ENCODE assay signal across 17 cellular contexts in genomic region chr1:93597697-93598096, GRCh38.
A peak's percentile ranks its signal among the peaks of the same experiment; 100 is the strongest.
DNase-seq lines count a peak whose midpoint lies in the region; ATAC-seq and TF ChIP-seq lines count a peak whose summit lies in the region.
"Had no signal": no experiment of that assay in that cellular context is flagged by ENCODE, and none has a peak within 500 bp of the region (broad histone marks: within the 10 kb centered on the region; RNA-seq: fewer than 3 reads in every experiment).

No MANE protein-coding gene starts in this region.

- no peak for TF ChIP-seq CTCF in IMR-90 (conservative IDR thresholded peaks at IDR 0.05; ENCODE audit: low read depth, low read length)
- no peak for TF ChIP-seq CTCF in WTC11 (IDR thresholded peaks at IDR 0.05)
- no peak for TF ChIP-seq CTCF in osteoblast (IDR thresholded peaks at IDR 0.05; ENCODE audit: extremely low read depth, low read depth, low read length)

- no peaks in the 10 kb centered on the region for H3K36me3 ChIP-seq in IMR-90 (ENCODE audit: control insufficient read depth, insufficient read depth, low read length)
- peaks cover 0 to 3% (median 0%) of the 10 kb centered on the region in 3 donors for H3K36me3 ChIP-seq in skeletal muscle tissue (ENCODE audit: control insufficient read depth in 3 of 3, insufficient read depth in 3 of 3, low read length in 3 of 3)
- H3K36me3 ChIP-seq in osteoblast (ENCODE audit: insufficient read depth, low read length) = peaks cover 3% of the 10 kb centered on the region
- H3K36me3 ChIP-seq: ovary, Peyer's patch, tibial nerve had no signal

- H3K9me1 ChIP-seq in IMR-90 (ENCODE audit: insufficient read depth, low read length) = peaks cover 55% of the 10 kb centered on the region

- WGBS in IMR-90 (ENCODE audit: extremely low coverage in 2 of 2, insufficient read length in 1 of 2), 2 experiments = 30% methylated on average over 2 of the region's 6 CpGs; no CpG with 5 or more reads in 1 of the 2 experiments

- no peaks in the 10 kb centered on the region for H3K27me3 Mint-ChIP-seq in WTC11 (ENCODE audit: low read depth)
- H3K27me3 Mint-ChIP-seq: activated T-cell treated with anti-CD3 and anti-CD28 coated beads, Interleukin-2, amount 50 U/mL, for 24 hours had no signal

- H2BK120ac ChIP-seq in IMR-90 (ENCODE audit: low read depth, low read length) = no peak overlapping the region

- no peak overlapping the region for H4K8ac ChIP-seq in IMR-90 (ENCODE audit: low read depth in 2 of 2, low read length in 2 of 2)

- CTCF ChIA-PET in IMR-90 (lab: Yijun Ruan, JAX) = no interaction called here
- CTCF ChIA-PET in WTC11 (lab: Charles Lee) = interaction anchor here (0.6 to 1.8 kb wide), 2 partner anchors 16 to 447 kb away, joined by 4 to 5 read pairs; no protein-coding TSS in a partner anchor

- H2AK5ac ChIP-seq in IMR-90 (ENCODE audit: low read depth, low read length) = no peak overlapping the region

- H2AFZ ChIP-seq in IMR-90 (replicated peaks; ENCODE audit: low read length, poor library complexity) (no peak overlapping the region), osteoblast (ENCODE audit: low read length) (no peak overlapping the region)

- H3K27ac ChIP-seq in IMR-90 (ENCODE audit: insufficient read depth, low read length) (no peak overlapping the region), skeletal muscle tissue (ENCODE audit: low read depth, low read length) (peak overlapping the region; percentile 68), osteoblast (ENCODE audit: low read depth, low read length) (no peak overlapping the region)
- H3K27ac ChIP-seq: C4-2B, ovary, Peyer's patch had no signal

- H3K9me3 Mint-ChIP-seq in WTC11 = no peaks in the 10 kb centered on the region
- H3K9me3 Mint-ChIP-seq: activated T-cell treated with anti-CD3 and anti-CD28 coated beads, Interleukin-2, amount 50 U/mL, for 24 hours had no signal

- intact Hi-C loops in IMR-90 (cut with micrococcal nuclease) (no loop called here), left cardiac atrium (cut with DNase I) (no loop called here)

- H3K56ac ChIP-seq in IMR-90 (ENCODE audit: extremely low read depth, insufficient read depth, low read length) = no peak overlapping the region

- H2BK5ac ChIP-seq in IMR-90 (ENCODE audit: low read depth, low read length, poor library complexity, severe bottlenecking) = no peak overlapping the region

- POLR2A ChIA-PET in IMR-90 (lab: Charles Lee; ENCODE audit: unreplicated experiment) = no interaction called here
- POLR2A ChIA-PET in WTC11 (lab: Charles Lee) = no interaction called here

- H3K4me1 Mint-ChIP-seq in WTC11 = peaks cover 53% of the 10 kb centered on the region

- no peaks in the 10 kb centered on the region for H3K9me3 ChIP-seq in IMR-90 (ENCODE audit: control insufficient read depth, insufficient read depth, low read length)
- H3K9me3 ChIP-seq in skeletal muscle tissue (ENCODE audit: control insufficient read depth in 3 of 3, low read length in 3 of 3) = no peaks in the 10 kb centered on the region
- H3K9me3 ChIP-seq in osteoblast (ENCODE audit: low read depth, low read length) = no peaks in the 10 kb centered on the region
- H3K9me3 ChIP-seq: ovary, Peyer's patch, tibial nerve had no signal

- in situ Hi-C loops in IMR-90 (cut with MboI; ENCODE audit: low sequenced_read_pairs) = no loop called here

- H2AK9ac ChIP-seq in IMR-90 (replicated peaks; ENCODE audit: low read depth, low read length, poor library complexity) = no peak overlapping the region

- H3K4ac ChIP-seq in IMR-90 (ENCODE audit: low read depth, low read length) = no peak overlapping the region

- peak overlapping the region; percentile 58 for H3K27ac Mint-ChIP-seq in WTC11
- H3K27ac Mint-ChIP-seq: activated T-cell treated with anti-CD3 and anti-CD28 coated beads, Interleukin-2, amount 50 U/mL, for 24 hours had no signal

- TF ChIP-seq POLR2A in IMR-90 (IDR thresholded peaks at IDR 0.05; ENCODE audit: low read depth, low read length) = no peak

- H4K20me1 ChIP-seq in IMR-90 (ENCODE audit: insufficient read depth, low read length) (peaks cover 96% of the 10 kb centered on the region), osteoblast (ENCODE audit: insufficient read depth, low read length) (peaks cover 63% of the 10 kb centered on the region)

- H3K4me1 ChIP-seq in IMR-90 (ENCODE audit: control insufficient read depth, insufficient read depth, low read length) (peaks cover 25% of the 10 kb centered on the region), skeletal muscle tissue (ENCODE audit: control insufficient read depth in 3 of 3, insufficient read depth in 3 of 3, low read length in 3 of 3) (peaks cover 81 to 91% (median 86%) of the 10 kb centered on the region in 3 donors), osteoblast (ENCODE audit: insufficient read depth, low read length) (peaks cover 26% of the 10 kb centered on the region)

- H3K9ac ChIP-seq in IMR-90 (ENCODE audit: low read depth, low read length) (no peak overlapping the region), skeletal muscle tissue (ENCODE audit: low read depth in 1 of 3, low read length in 3 of 3) (peak overlapping the region in 1 of 3 donors; percentile 70)

- dilution Hi-C loops in IMR-90 (cut with HindIII; ENCODE audit: low sequenced_read_pairs, unreplicated experiment) = no loop called here

- H3K27me3 ChIP-seq in IMR-90 (ENCODE audit: control insufficient read depth, insufficient read depth, low read length) (no peaks in the 10 kb centered on the region), skeletal muscle tissue (ENCODE audit: control insufficient read depth in 3 of 3, insufficient read depth in 3 of 3, low read length in 3 of 3) (no peaks in the 10 kb centered on the region), osteoblast (ENCODE audit: insufficient read depth, low read length) (no peaks in the 10 kb centered on the region)
- H3K27me3 ChIP-seq: ovary, Peyer's patch, tibial nerve had no signal

- no peak overlapping the region for H4K91ac ChIP-seq in IMR-90 (ENCODE audit: insufficient read depth, low read depth, low read length)

- DNase-seq in IMR-90 (no peak), WTC11 (ENCODE audit: low spot score) (no peak), left cardiac atrium (no peak), osteoblast (ENCODE audit: insufficient read length, low spot score, missing footprints) (no peak), SW480 (ENCODE audit: low spot score) (no peak), occipital lobe (lab: John Stamatoyannopoulos, UW) (no peak)
- DNase-seq: activated CD4-positive, alpha-beta T cell treated with anti-CD3 and anti-CD28 coated beads for 48 hours; activated T-cell treated with anti-CD3 and anti-CD28 coated beads, Interleukin-2, amount 50 U/mL, for 24 hours; DND-41; mesendoderm; MV-4-11; NCI-H510A; ovary had no signal

- no peak for TF ChIP-seq RAD21 in IMR-90 (IDR thresholded peaks at IDR 0.05; ENCODE audit: low read length)

- no peak overlapping the region for H3K18ac ChIP-seq in IMR-90 (ENCODE audit: low read depth, low read length)

- no peak overlapping the region for H2BK20ac ChIP-seq in IMR-90 (ENCODE audit: low read depth, low read length)

- H3K79me1 ChIP-seq in IMR-90 (ENCODE audit: low read depth in 1 of 2, low read length in 2 of 2) = peaks cover 48 to 100% of the 10 kb centered on the region in 2 experiments

- no peak overlapping the region for H3K23ac ChIP-seq in IMR-90 (ENCODE audit: low read depth, low read length)

- peaks cover 100% of the 10 kb centered on the region for H3K79me2 ChIP-seq in osteoblast (ENCODE audit: insufficient read depth, low read length)

- no peak overlapping the region for H3K14ac ChIP-seq in IMR-90 (replicated peaks; ENCODE audit: low read depth, low read length)

- H4K5ac ChIP-seq in IMR-90 (ENCODE audit: low read depth, low read length) = no peak overlapping the region

- BruUV-seq in IMR-90 (replicated peaks; lab: Mats Ljungman, UMichigan) = no TSS peak

- ATAC-seq in IMR-90 (ENCODE audit: low read depth) (no peak), WTC11 (no peak), left cardiac atrium (peak; percentile 23 to 58)

- H2BK15ac ChIP-seq in IMR-90 (ENCODE audit: low read depth, low read length) = no peak overlapping the region

- H3K4me3 ChIP-seq in IMR-90 (ENCODE audit: insufficient read depth, low read depth, low read length) (no peak overlapping the region), skeletal muscle tissue (ENCODE audit: low read length in 3 of 3) (peak overlapping the region in 1 of 3 donors; percentile 22), osteoblast (ENCODE audit: insufficient read depth, low read length) (no peak overlapping the region)
- H3K4me3 ChIP-seq: ovary, Peyer's patch, tibial nerve had no signal

- H3K36me3 Mint-ChIP-seq in WTC11 = no peaks in the 10 kb centered on the region

- no peak overlapping the region for H3K4me2 ChIP-seq in IMR-90 (ENCODE audit: low read depth, low read length)
- H3K4me2 ChIP-seq in osteoblast (ENCODE audit: insufficient read depth, low read length) = no peak overlapping the region

- H3K4me3 Mint-ChIP-seq in WTC11 = no peak overlapping the region
- H3K4me3 Mint-ChIP-seq: activated T-cell treated with anti-CD3 and anti-CD28 coated beads, Interleukin-2, amount 50 U/mL, for 24 hours had no signal

TF ChIP-seq in IMR-90, 13 proteins besides CTCF, POLR2A, EP300 and RAD21:
- TF ChIP-seq MXI1 (IDR thresholded peaks at IDR 0.05; ENCODE audit: borderline replicate concordance, low read depth, low read length) (peak; percentile 30; the same call in 1 of the 2 replicates), RCOR1 (IDR thresholded peaks at IDR 0.05; ENCODE audit: insufficient replicate concordance, low read length) (no peak), SMC3 (IDR thresholded peaks at IDR 0.05; ENCODE audit: low read depth, low read length) (no peak), CEBPB (IDR thresholded peaks at IDR 0.05; ENCODE audit: low read depth, low read length) (no peak)

TF ChIP-seq in WTC11, 78 proteins besides CTCF, POLR2A, EP300 and RAD21 (continues in another document):
- TF ChIP-seq PRRX2 (CRISPR knock-in tag; IDR thresholded peaks at IDR 0.05) (no peak), KAT7 (CRISPR knock-in tag; IDR thresholded peaks at IDR 0.05; ENCODE audit: borderline replicate concordance) (no peak), TCF7 (CRISPR knock-in tag; IDR thresholded peaks at IDR 0.05; ENCODE audit: low read depth) (no peak)

Comparison
In these comparisons a context has a peak if more than half of its experiments do, and no peak if none do; other contexts are left out.
1. ATAC-seq: peak in left cardiac atrium (2 of 2); none in IMR-90 (single experiment) and WTC11 (single experiment).